8 cellular contexts compared by ENCODE assay signal in the genomic region with DNA sequence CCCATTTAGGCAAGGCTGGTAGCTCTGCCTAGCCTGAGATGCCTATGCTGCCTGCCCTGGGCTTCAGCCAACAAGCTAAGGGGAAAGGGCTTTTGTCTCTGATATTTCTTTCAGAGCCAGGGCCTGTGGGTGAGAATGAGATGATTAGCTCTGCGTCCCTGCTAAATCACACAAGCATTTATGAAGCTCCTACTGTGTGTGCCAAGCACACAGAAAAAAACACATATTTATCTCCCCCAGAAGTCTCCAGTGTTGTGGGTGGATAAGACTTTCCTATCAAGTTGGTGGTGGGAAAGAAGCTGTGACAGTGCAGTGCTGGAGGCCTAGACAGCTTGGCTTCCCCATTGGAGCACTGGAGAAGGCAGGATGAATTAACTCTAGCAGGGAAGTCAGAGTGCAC. TPM values are rescaled to one million over a fixed set of nuclear protein-coding genes. Genes with fewer than 3 reads are reported as not detected.
DNase-seq lines count a peak whose midpoint lies in the region; ATAC-seq, FAIRE-seq and TF ChIP-seq lines count a peak whose summit lies in the region.

No MANE protein-coding gene starts in this region.

- H3K36me3 ChIP-seq in astrocyte (ENCODE audit: insufficient read depth, low read length) = peaks cover 3% of the 10 kb centered on the region
- peaks cover 2 to 13% (median 10%) of the 10 kb centered on the region in 4 donors for H3K36me3 ChIP-seq in liver (ENCODE audit: control insufficient read depth in 4 of 4, insufficient read depth in 3 of 4, low read depth in 1 of 4, low read length in 3 of 4)
- peaks cover 0 to 25% (median 0%) of the 10 kb centered on the region in 3 donors for H3K36me3 ChIP-seq in tibial artery

- H2AFZ ChIP-seq in astrocyte (ENCODE audit: low read depth, low read length) = no peak overlapping the region

- H3K9me3 ChIP-seq in astrocyte (ENCODE audit: insufficient read depth, low read depth, low read length) (no peaks in the 10 kb centered on the region), liver (ENCODE audit: control insufficient read depth in 4 of 4, low read length in 3 of 4) (no peaks in the 10 kb centered on the region), tibial artery (no peaks in the 10 kb centered on the region)

- H3K79me2 ChIP-seq in astrocyte (ENCODE audit: insufficient read depth, low read length) = peaks cover 33% of the 10 kb centered on the region

- peak overlapping the region; percentile 99 for H3K27ac Mint-ChIP-seq in astrocyte (ENCODE audit: unreplicated experiment)

- no peak for ATAC-seq in activated T-cell treated with anti-CD3 and anti-CD28 coated beads, Interleukin-2, amount 50 U/mL, for 4 hours
- ATAC-seq in GM19395 (IDR thresholded peaks at IDR 0.05; ENCODE audit: unreplicated experiment) = no peak

- intact Hi-C loops in tibial artery (cut with DNase I; ENCODE audit: low total_unique reads) = no loop called here

- H3K9ac ChIP-seq in astrocyte (ENCODE audit: low read length) (peak overlapping the region; percentile 99), liver (ENCODE audit: low read depth in 1 of 2, low read length in 2 of 2) (no peak overlapping the region)

- H3K27me3 ChIP-seq in astrocyte (ENCODE audit: insufficient read depth, low read length) (no peaks in the 10 kb centered on the region), liver (ENCODE audit: control insufficient read depth in 4 of 4, insufficient read depth in 4 of 4, low read length in 3 of 4) (no peaks in the 10 kb centered on the region), tibial artery (no peaks in the 10 kb centered on the region)

- peak overlapping the region; percentile 99 for H3K4me2 ChIP-seq in astrocyte (ENCODE audit: low read length)

- FAIRE-seq in astrocyte (lab: Jason Lieb, UNC) = no peak

- TF ChIP-seq CTCF in astrocyte (IDR thresholded peaks at IDR 0.05; ENCODE audit: insufficient read depth, low read depth, low read length) (no peak), liver (IDR thresholded peaks at IDR 0.05; ENCODE audit: low read depth, low read length, missing input control) (no peak), tibial artery (IDR thresholded peaks at IDR 0.05) (no peak)

- no peak for TF ChIP-seq RAD21 in liver (IDR thresholded peaks at IDR 0.05)

- peaks cover 43% of the 10 kb centered on the region for H3K4me1 Mint-ChIP-seq in activated T-cell treated with anti-CD3 and anti-CD28 coated beads, Interleukin-2, amount 50 U/mL, for 4 hours (ENCODE audit: low read depth)
- H3K4me1 Mint-ChIP-seq in astrocyte (ENCODE audit: low read depth, unreplicated experiment) = peaks cover 26% of the 10 kb centered on the region

- no peak for DNase-seq in activated T-cell treated with anti-CD3 and anti-CD28 coated beads, Interleukin-2, amount 50 U/mL, for 4 hours
- DNase-seq in activated T-cell treated with anti-CD3 and anti-CD28 coated beads, Interleukin-2, amount 50 U/mL, for 1 hour = no peak
- DNase-seq in astrocyte (ENCODE audit: low read depth) (no peak), tibial artery (no peak), NCI-H1092 (lab: John Stamatoyannopoulos, UW) (no peak), NCI-H82 treated with DMSO at 0.1 percent for 48 hours (lab: John Stamatoyannopoulos, UW; ENCODE audit: unreplicated experiment) (no peak)

- H3K4me3 ChIP-seq in astrocyte (ENCODE audit: insufficient read depth, low read depth, low read length) (peak overlapping the region; percentile 85), liver (ENCODE audit: low read depth in 1 of 3, low read length in 3 of 3) (no peak overlapping the region), tibial artery (no peak overlapping the region)

- peak overlapping the region; percentile 98 for H3K4me3 Mint-ChIP-seq in activated T-cell treated with anti-CD3 and anti-CD28 coated beads, Interleukin-2, amount 50 U/mL, for 4 hours
- peak overlapping the region; percentile 92 for H3K4me3 Mint-ChIP-seq in astrocyte (ENCODE audit: unreplicated experiment)

- H3K27ac ChIP-seq in astrocyte (ENCODE audit: low read depth, low read length) = peak overlapping the region; percentile 12
- H3K27ac ChIP-seq in liver (ENCODE audit: low read depth in 1 of 2, low read length in 2 of 2) = peak overlapping the region; percentile 43 to 99
- peak overlapping the region; percentile 93 to 97 for H3K27ac ChIP-seq in tibial artery

- no peaks in the 10 kb centered on the region for H3K9me3 Mint-ChIP-seq in activated T-cell treated with anti-CD3 and anti-CD28 coated beads, Interleukin-2, amount 50 U/mL, for 4 hours
- no peaks in the 10 kb centered on the region for H3K9me3 Mint-ChIP-seq in astrocyte (ENCODE audit: unreplicated experiment)

- H3K36me3 Mint-ChIP-seq in activated T-cell treated with anti-CD3 and anti-CD28 coated beads, Interleukin-2, amount 50 U/mL, for 4 hours (ENCODE audit: insufficient read depth) = peaks cover 8% of the 10 kb centered on the region
- peaks cover 5% of the 10 kb centered on the region for H3K36me3 Mint-ChIP-seq in astrocyte (ENCODE audit: low read depth, unreplicated experiment)

- H4K20me1 ChIP-seq in astrocyte (ENCODE audit: insufficient read depth, low read length) = peaks cover 10% of the 10 kb centered on the region

- peaks cover 22% of the 10 kb centered on the region for H3K4me1 ChIP-seq in astrocyte (ENCODE audit: insufficient read depth, low read length)
- peaks cover 0 to 53% (median 35%) of the 10 kb centered on the region in 4 donors for H3K4me1 ChIP-seq in liver (ENCODE audit: control insufficient read depth in 4 of 4, insufficient read depth in 4 of 4, low read length in 3 of 4)
- peaks cover 0 to 42% (median 34%) of the 10 kb centered on the region in 4 donors for H3K4me1 ChIP-seq in tibial artery

- WGBS in liver = 86% methylated on average over 1 of the region's 1 CpG

- H3K27me3 Mint-ChIP-seq in activated T-cell treated with anti-CD3 and anti-CD28 coated beads, Interleukin-2, amount 50 U/mL, for 4 hours (ENCODE audit: low read depth) = no peaks in the 10 kb centered on the region
- no peaks in the 10 kb centered on the region for H3K27me3 Mint-ChIP-seq in astrocyte (ENCODE audit: low read depth, unreplicated experiment)

TF ChIP-seq in liver, 16 proteins besides CTCF, POLR2A, EP300 and RAD21 (continues in another document):
- TF ChIP-seq, protein P1, sequence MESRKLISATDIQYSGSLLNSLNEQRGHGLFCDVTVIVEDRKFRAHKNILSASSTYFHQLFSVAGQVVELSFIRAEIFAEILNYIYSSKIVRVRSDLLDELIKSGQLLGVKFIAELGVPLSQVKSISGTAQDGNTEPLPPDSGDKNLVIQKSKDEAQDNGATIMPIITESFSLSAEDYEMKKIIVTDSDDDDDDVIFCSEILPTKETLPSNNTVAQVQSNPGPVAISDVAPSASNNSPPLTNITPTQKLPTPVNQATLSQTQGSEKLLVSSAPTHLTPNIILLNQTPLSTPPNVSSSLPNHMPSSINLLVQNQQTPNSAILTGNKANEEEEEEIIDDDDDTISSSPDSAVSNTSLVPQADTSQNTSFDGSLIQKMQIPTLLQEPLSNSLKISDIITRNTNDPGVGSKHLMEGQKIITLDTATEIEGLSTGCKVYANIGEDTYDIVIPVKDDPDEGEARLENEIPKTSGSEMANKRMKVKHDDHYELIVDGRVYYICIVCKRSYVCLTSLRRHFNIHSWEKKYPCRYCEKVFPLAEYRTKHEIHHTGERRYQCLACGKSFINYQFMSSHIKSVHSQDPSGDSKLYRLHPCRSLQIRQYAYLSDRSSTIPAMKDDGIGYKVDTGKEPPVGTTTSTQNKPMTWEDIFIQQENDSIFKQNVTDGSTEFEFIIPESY (IDR thresholded peaks at IDR 0.05) = no peak
- TF ChIP-seq FOXA2 (IDR thresholded peaks at IDR 0.05) (no peak), JUND (IDR thresholded peaks at IDR 0.05) (no peak)
- TF ChIP-seq, protein P2, sequence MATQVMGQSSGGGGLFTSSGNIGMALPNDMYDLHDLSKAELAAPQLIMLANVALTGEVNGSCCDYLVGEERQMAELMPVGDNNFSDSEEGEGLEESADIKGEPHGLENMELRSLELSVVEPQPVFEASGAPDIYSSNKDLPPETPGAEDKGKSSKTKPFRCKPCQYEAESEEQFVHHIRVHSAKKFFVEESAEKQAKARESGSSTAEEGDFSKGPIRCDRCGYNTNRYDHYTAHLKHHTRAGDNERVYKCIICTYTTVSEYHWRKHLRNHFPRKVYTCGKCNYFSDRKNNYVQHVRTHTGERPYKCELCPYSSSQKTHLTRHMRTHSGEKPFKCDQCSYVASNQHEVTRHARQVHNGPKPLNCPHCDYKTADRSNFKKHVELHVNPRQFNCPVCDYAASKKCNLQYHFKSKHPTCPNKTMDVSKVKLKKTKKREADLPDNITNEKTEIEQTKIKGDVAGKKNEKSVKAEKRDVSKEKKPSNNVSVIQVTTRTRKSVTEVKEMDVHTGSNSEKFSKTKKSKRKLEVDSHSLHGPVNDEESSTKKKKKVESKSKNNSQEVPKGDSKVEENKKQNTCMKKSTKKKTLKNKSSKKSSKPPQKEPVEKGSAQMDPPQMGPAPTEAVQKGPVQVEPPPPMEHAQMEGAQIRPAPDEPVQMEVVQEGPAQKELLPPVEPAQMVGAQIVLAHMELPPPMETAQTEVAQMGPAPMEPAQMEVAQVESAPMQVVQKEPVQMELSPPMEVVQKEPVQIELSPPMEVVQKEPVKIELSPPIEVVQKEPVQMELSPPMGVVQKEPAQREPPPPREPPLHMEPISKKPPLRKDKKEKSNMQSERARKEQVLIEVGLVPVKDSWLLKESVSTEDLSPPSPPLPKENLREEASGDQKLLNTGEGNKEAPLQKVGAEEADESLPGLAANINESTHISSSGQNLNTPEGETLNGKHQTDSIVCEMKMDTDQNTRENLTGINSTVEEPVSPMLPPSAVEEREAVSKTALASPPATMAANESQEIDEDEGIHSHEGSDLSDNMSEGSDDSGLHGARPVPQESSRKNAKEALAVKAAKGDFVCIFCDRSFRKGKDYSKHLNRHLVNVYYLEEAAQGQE (IDR thresholded peaks at IDR 0.05) = no peak

RNA-seq across cellular contexts. Expression of a gene that starts 1.5 kb away (rescaled TPM):
- total RNA-seq in activated T-cell treated with anti-CD3 and anti-CD28 coated beads, Interleukin-2, amount 50 U/mL, for 4 hours = 10 to 100 TPM; 29.1 to 36.0 (median 33.5) TPM
- total RNA-seq in astrocyte (22.8 and 25.4 TPM in 2 replicates), liver (10 to 100 TPM; 12.7 to 23.3 TPM)
- polyA plus RNA-seq in liver = 10 to 100 TPM; 17.3 to 19.1 TPM

RNA-seq across cellular contexts. Expression of a gene that starts 3.2 kb away (rescaled TPM):
- total RNA-seq in activated T-cell treated with anti-CD3 and anti-CD28 coated beads, Interleukin-2, amount 50 U/mL, for 4 hours = 10 to 100 TPM; 28.2 to 39.2 (median 33.0) TPM
- total RNA-seq in astrocyte = 31.0 and 36.2 TPM in 2 replicates
- total RNA-seq in liver = 10 to 100 TPM; 27.3 to 62.4 TPM
- polyA plus RNA-seq in liver = 100 to 1,000 TPM in 1 of 2 donors, 10 to 100 TPM in 1; 75.8 to 134 TPM

RNA-seq across cellular contexts. Expression of a gene that starts 9.5 kb away (rescaled TPM):
- total RNA-seq in activated T-cell treated with anti-CD3 and anti-CD28 coated beads, Interleukin-2, amount 50 U/mL, for 4 hours = under 1 TPM; 0.30 to 0.61 (median 0.32) TPM
- total RNA-seq in astrocyte = 11.3 and 16.4 TPM in 2 replicates
- 100 to 1,000 TPM in 1 of 2 donors, 10 to 100 TPM in 1; 58.6 to 180 TPM for total RNA-seq in liver
- 100 to 1,000 TPM; 177 to 236 TPM for polyA plus RNA-seq in liver

RNA-seq across cellular contexts. Expression of a gene that starts 36.0 kb away (rescaled TPM):
- total RNA-seq in activated T-cell treated with anti-CD3 and anti-CD28 coated beads, Interleukin-2, amount 50 U/mL, for 4 hours = 100 to 1,000 TPM; 191 to 204 (median 193) TPM
- total RNA-seq in astrocyte (161 TPM in 2 replicates), liver (10 to 100 TPM; 49.8 TPM)
- 100 to 1,000 TPM; 150 to 224 TPM for polyA plus RNA-seq in liver

RNA-seq across cellular contexts. Expression of a gene that starts 36.5 kb away (rescaled TPM):
- 1 to 10 TPM; 3.5 to 4.4 (median 3.5) TPM for total RNA-seq in activated T-cell treated with anti-CD3 and anti-CD28 coated beads, Interleukin-2, amount 50 U/mL, for 4 hours
- total RNA-seq in astrocyte (13.2 and 13.6 TPM in 2 replicates), liver (under 1 TPM; 0.14 to 0.17 TPM)
- under 1 TPM; 0.07 to 0.11 TPM for polyA plus RNA-seq in liver

Comparison
In these comparisons a context has a peak if more than half of its experiments do, and no peak if none do; other contexts are left out.
1. H3K27ac ChIP-seq: peak in every context shown above with its lines; median percentile 95 in tibial artery; 71 in liver; 12 in astrocyte.